Comparison of ENCODE assay signal across 2 cellular contexts in genomic region chr1:218211241-218211640, GRCh38.
TF ChIP-seq lines count a peak whose summit lies in the region.

No MANE protein-coding gene starts in this region.

TF ChIP-seq in A549, 52 proteins besides CTCF, POLR2A, EP300 and RAD21:
- TF ChIP-seq MAZ (IDR thresholded peaks at IDR 0.05; ENCODE audit: borderline replicate concordance, low read depth, low read length) (no peak), RFX5 (IDR thresholded peaks at IDR 0.05) (no peak), EHMT2 (IDR thresholded peaks at IDR 0.05; ENCODE audit: low read depth) (no peak), ZC3H11A (IDR thresholded peaks at IDR 0.05) (no peak), JUNB (IDR thresholded peaks at IDR 0.05) (no peak), HOXB13 (CRISPR knock-in tag; IDR thresholded peaks at IDR 0.05; ENCODE audit: low read depth) (no peak)
- TF ChIP-seq, protein P1, sequence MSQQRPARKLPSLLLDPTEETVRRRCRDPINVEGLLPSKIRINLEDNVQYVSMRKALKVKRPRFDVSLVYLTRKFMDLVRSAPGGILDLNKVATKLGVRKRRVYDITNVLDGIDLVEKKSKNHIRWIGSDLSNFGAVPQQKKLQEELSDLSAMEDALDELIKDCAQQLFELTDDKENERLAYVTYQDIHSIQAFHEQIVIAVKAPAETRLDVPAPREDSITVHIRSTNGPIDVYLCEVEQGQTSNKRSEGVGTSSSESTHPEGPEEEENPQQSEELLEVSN (IDR thresholded peaks at IDR 0.05; ENCODE audit: borderline replicate concordance, low read depth), result no peak

TF ChIP-seq in HCT116, 20 proteins besides CTCF, POLR2A, EP300 and RAD21:
- TF ChIP-seq MAX (IDR thresholded peaks at IDR 0.05) (no peak), CBX3 (IDR thresholded peaks at IDR 0.05; ENCODE audit: low read depth) (no peak)
- TF ChIP-seq, protein P2, sequence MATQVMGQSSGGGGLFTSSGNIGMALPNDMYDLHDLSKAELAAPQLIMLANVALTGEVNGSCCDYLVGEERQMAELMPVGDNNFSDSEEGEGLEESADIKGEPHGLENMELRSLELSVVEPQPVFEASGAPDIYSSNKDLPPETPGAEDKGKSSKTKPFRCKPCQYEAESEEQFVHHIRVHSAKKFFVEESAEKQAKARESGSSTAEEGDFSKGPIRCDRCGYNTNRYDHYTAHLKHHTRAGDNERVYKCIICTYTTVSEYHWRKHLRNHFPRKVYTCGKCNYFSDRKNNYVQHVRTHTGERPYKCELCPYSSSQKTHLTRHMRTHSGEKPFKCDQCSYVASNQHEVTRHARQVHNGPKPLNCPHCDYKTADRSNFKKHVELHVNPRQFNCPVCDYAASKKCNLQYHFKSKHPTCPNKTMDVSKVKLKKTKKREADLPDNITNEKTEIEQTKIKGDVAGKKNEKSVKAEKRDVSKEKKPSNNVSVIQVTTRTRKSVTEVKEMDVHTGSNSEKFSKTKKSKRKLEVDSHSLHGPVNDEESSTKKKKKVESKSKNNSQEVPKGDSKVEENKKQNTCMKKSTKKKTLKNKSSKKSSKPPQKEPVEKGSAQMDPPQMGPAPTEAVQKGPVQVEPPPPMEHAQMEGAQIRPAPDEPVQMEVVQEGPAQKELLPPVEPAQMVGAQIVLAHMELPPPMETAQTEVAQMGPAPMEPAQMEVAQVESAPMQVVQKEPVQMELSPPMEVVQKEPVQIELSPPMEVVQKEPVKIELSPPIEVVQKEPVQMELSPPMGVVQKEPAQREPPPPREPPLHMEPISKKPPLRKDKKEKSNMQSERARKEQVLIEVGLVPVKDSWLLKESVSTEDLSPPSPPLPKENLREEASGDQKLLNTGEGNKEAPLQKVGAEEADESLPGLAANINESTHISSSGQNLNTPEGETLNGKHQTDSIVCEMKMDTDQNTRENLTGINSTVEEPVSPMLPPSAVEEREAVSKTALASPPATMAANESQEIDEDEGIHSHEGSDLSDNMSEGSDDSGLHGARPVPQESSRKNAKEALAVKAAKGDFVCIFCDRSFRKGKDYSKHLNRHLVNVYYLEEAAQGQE (IDR thresholded peaks at IDR 0.05; ENCODE audit: low read depth), result no peak
